ENCODE assay signal across 14 cellular contexts in the genomic region with DNA sequence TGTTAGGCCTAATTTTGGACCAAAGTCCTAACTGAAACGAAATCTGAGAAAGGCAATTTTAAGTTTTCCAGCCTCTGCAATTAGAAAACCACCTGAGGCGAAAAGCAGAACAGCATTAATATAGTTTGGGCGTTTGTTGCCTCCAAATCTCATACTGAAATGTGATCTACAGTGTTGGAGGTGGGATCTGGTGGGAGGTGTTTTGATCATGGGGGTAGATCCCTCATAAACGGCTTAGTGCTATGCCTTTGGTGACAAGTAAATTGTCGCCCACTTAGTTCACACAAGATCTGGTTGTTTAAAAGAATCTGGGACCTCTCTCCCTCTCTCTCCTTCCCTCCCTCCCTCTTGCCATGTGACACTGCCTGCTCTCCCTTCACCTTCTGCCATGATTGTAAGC. TPM values are rescaled to one million over a fixed set of nuclear protein-coding genes. Genes with fewer than 3 reads are reported as not detected.
DNase-seq lines count a peak whose midpoint lies in the region; FAIRE-seq and TF ChIP-seq lines count a peak whose summit lies in the region.
"Had no signal": no experiment of that assay in that cellular context is flagged by ENCODE, and none has a peak within 500 bp of the region (broad histone marks: within the 10 kb centered on the region; RNA-seq: fewer than 3 reads in every experiment).

No MANE protein-coding gene starts in this region.

- peaks cover 100% of the 10 kb centered on the region for H3K79me2 ChIP-seq in DOHH2 (ENCODE audit: control insufficient read depth, low read length)

- H3K36me3 ChIP-seq in DOHH2 (ENCODE audit: control insufficient read depth, low read length), result peaks cover 88% of the 10 kb centered on the region
- H3K36me3 ChIP-seq in subcutaneous abdominal adipose tissue (ENCODE audit: control insufficient read depth in 5 of 5, insufficient read depth in 5 of 5, low read length in 5 of 5), result peaks cover 0 to 2% (median 0%) of the 10 kb centered on the region in 5 donors
- H3K36me3 ChIP-seq: BE2C, HAP-1 had no signal

- H3K9ac ChIP-seq in subcutaneous abdominal adipose tissue (ENCODE audit: low read length in 5 of 5), result no peak overlapping the region
- H3K9ac ChIP-seq: GM23248 had no signal

- DNase-seq in GM12892 (ENCODE audit: insufficient read length) (no peak), NCI-H69 (lab: John Stamatoyannopoulos, UW) (peak; percentile 11), epidermal melanocyte (ENCODE audit: insufficient read length, low spot score) (no peak), NCI-H2029 treated with DMSO at 0.1 percent for 48 hours (lab: John Stamatoyannopoulos, UW) (no peak)
- DNase-seq: BE2C; C1 segment of cervical spinal cord; Caco-2; CD4-positive, CD25-positive, alpha-beta regulatory T cell; GDM1; GM23248 had no signal

- 0 out of 2 replicates have a peak, but pooled peaks cover 4% of the 10 kb centered on the region for H3F3A ChIP-seq in DOHH2 (ENCODE audit: control insufficient read depth, insufficient read depth)

- peak; percentile 72 for FAIRE-seq in GM12892 (lab: Jason Lieb, UNC)
- FAIRE-seq: D721Med had no signal

- peak overlapping the region; percentile 34 for H3K4me2 ChIP-seq in DOHH2 (ENCODE audit: low read length)

- H3K9me3 ChIP-seq in DOHH2 (ENCODE audit: control insufficient read depth, insufficient read depth, low read length), result 0 out of 2 replicates have a peak, but pooled peaks cover 2% of the 10 kb centered on the region
- H3K9me3 ChIP-seq in subcutaneous abdominal adipose tissue (ENCODE audit: control insufficient read depth in 5 of 5, low read length in 5 of 5), result no peaks in the 10 kb centered on the region
- H3K9me3 ChIP-seq: BE2C, Caco-2, HAP-1 had no signal

- peaks cover 22% of the 10 kb centered on the region; the same call in 1 of the 2 replicates for H4K20me1 ChIP-seq in DOHH2 (ENCODE audit: control insufficient read depth, insufficient read depth, low read depth, low read length)

- no peaks in the 10 kb centered on the region for H3K27me3 ChIP-seq in DOHH2 (ENCODE audit: control insufficient read depth, low read length)
- no peaks in the 10 kb centered on the region for H3K27me3 ChIP-seq in subcutaneous abdominal adipose tissue (ENCODE audit: control insufficient read depth in 5 of 5, insufficient read depth in 4 of 5, low read length in 5 of 5)

- TF ChIP-seq POLR2A in GM12892 (IDR thresholded peaks at IDR 0.05; ENCODE audit: low read depth, low read length), result no peak

- peaks cover 71% of the 10 kb centered on the region for H3K4me1 ChIP-seq in DOHH2 (ENCODE audit: control insufficient read depth, low read length)
- peaks cover 0 to 47% (median 24%) of the 10 kb centered on the region in 5 donors for H3K4me1 ChIP-seq in subcutaneous abdominal adipose tissue (ENCODE audit: control insufficient read depth in 5 of 5, insufficient read depth in 5 of 5, low read length in 5 of 5)
- H3K4me1 ChIP-seq: BE2C, Caco-2 had no signal

- H3K9me2 ChIP-seq in DOHH2 (replicated peaks; ENCODE audit: control insufficient read depth, low read length), result no peaks in the 10 kb centered on the region

- H3K27ac ChIP-seq in DOHH2 (ENCODE audit: low read depth, low read length) (no peak overlapping the region), subcutaneous abdominal adipose tissue (ENCODE audit: low read depth, low read length) (peak overlapping the region; percentile 4)
- H3K27ac ChIP-seq: GM23248 had no signal

- H3K4me3 ChIP-seq in DOHH2 (ENCODE audit: low read length) (no peak overlapping the region), subcutaneous abdominal adipose tissue (ENCODE audit: low read depth in 1 of 5, low read length in 5 of 5) (peak overlapping the region in 3 of 5 donors; percentile 1 to 29 (median 5))
- H3K4me3 ChIP-seq: GM23248, HAP-1 had no signal

- TF ChIP-seq CTCF in DOHH2 (IDR thresholded peaks at IDR 0.05; ENCODE audit: low read depth, low read length, poor library complexity, severe bottlenecking), result no peak

RNA-seq across cellular contexts. Expression of gene FAM241A, which starts 5.7 kb away (rescaled TPM):
- polyA plus RNA-seq in GM12892 (2012; ENCODE audit: missing spikeins), result 2.4 TPM
